1 cellular context compared by ENCODE assay signal in the genomic region with DNA sequence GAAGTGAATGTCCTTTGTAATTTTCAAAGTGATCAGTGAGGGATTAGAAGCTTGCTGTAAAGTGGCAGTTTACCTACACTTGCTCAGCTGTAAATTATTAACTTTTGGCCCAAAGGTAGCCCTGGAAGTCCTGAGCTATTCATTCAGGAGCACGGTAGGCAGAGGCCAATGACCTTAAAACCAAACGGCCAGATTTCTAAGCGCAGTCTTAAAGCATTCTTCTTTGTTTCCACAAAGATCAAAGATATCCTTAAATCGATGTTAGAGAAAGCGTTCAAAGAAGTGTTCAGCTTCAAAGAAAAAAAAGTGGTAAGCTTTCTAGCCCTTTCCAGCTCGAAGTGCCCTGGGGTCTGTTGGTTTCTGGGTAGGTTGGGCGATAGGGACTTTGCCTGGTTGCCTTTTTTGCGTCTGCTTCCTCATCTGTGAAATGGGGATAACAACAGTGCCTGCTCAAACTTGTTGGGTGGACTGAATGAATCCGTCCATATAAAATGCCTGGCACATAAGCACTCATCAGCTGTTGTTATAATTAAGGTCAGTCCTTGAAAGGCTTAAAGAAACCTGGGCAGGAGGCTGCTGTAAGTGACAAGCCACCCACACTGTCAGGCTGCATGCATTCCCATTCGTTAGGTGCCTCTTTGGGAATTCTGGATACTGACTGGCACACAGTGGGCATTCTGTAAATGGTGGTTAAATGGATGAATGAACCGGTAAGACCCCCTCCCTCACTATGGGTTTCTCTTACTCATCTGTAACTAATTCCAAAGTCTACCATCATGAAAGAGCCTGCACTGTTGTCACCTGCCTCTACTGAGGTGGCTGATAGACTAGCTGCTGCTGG.
TF ChIP-seq lines count a peak whose summit lies in the region.

No MANE protein-coding gene starts in this region.

TF ChIP-seq in HepG2, 621 proteins besides CTCF, POLR2A, EP300 and RAD21 (continued from another document and continues in another):
- TF ChIP-seq, protein P1, sequence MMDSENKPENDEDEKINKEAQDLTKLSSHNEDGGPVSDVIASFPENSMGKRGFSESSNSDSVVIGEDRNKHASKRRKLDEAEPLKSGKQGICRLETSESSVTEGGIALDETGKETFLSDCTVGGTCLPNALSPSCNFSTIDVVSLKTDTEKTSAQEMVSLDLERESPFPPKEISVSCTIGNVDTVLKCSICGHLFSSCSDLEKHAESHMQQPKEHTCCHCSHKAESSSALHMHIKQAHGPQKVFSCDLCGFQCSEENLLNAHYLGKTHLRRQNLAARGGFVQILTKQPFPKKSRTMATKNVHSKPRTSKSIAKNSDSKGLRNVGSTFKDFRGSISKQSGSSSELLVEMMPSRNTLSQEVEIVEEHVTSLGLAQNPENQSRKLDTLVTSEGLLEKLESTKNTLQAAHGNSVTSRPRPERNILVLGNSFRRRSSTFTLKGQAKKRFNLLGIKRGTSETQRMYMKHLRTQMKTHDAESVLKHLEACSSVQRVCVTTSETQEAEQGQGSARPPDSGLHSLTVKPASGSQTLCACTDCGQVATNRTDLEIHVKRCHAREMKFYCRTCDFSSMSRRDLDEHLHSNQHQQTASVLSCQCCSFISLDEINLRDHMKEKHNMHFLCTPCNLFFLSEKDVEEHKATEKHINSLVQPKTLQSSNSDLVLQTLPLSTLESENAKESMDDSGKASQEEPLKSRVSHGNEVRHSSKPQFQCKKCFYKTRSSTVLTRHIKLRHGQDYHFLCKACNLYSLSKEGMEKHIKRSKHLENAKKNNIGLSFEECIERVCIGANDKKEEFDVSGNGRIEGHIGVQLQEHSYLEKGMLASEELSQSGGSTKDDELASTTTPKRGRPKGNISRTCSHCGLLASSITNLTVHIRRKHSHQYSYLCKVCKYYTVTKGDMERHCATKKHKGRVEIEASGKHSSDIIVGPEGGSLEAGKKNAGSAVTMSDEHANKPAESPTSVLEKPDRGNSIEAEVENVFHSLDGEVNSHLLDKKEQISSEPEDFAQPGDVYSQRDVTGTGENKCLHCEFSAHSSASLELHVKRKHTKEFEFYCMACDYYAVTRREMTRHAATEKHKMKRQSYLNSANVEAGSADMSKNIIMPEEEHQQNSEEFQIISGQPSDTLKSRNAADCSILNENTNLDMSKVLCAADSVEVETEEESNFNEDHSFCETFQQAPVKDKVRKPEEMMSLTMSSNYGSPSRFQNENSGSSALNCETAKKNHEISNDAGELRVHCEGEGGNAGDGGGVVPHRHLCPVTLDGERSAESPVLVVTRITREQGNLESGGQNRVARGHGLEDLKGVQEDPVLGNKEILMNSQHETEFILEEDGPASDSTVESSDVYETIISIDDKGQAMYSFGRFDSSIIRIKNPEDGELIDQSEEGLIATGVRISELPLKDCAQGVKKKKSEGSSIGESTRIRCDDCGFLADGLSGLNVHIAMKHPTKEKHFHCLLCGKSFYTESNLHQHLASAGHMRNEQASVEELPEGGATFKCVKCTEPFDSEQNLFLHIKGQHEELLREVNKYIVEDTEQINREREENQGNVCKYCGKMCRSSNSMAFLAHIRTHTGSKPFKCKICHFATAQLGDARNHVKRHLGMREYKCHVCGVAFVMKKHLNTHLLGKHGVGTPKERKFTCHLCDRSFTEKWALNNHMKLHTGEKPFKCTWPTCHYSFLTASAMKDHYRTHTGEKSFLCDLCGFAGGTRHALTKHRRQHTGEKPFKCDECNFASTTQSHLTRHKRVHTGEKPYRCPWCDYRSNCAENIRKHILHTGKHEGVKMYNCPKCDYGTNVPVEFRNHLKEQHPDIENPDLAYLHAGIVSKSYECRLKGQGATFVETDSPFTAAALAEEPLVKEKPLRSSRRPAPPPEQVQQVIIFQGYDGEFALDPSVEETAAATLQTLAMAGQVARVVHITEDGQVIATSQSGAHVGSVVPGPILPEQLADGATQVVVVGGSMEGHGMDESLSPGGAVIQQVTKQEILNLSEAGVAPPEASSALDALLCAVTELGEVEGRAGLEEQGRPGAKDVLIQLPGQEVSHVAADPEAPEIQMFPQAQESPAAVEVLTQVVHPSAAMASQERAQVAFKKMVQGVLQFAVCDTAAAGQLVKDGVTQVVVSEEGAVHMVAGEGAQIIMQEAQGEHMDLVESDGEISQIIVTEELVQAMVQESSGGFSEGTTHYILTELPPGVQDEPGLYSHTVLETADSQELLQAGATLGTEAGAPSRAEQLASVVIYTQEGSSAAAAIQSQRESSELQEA (CRISPR knock-in tag; IDR thresholded peaks at IDR 0.05; ENCODE audit: not compliant biosample characterization) = peak; percentile 5
- TF ChIP-seq ESRRA (CRISPR knock-in tag; IDR thresholded peaks at IDR 0.05; ENCODE audit: low read depth) = peak; percentile 70; the same call in 1 of the 2 replicates
- TF ChIP-seq ZNF121 (CRISPR knock-in tag; IDR thresholded peaks at IDR 0.05) = peak; percentile 44; the same call in 1 of the 2 replicates
- TF ChIP-seq HIC2 (CRISPR knock-in tag; IDR thresholded peaks at IDR 0.05; ENCODE audit: low read depth) = peak; percentile 69; the same call in 1 of the 2 replicates
- TF ChIP-seq MXD4 (CRISPR knock-in tag; IDR thresholded peaks at IDR 0.05) = no peak
- peak; percentile 83; the same call in 1 of the 2 replicates for TF ChIP-seq ZFP36L2 (CRISPR knock-in tag; IDR thresholded peaks at IDR 0.05)
- TF ChIP-seq, protein P2, sequence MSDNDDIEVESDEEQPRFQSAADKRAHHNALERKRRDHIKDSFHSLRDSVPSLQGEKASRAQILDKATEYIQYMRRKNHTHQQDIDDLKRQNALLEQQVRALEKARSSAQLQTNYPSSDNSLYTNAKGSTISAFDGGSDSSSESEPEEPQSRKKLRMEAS (IDR thresholded peaks at IDR 0.05) = peak; percentile 70; the same call in 1 of the 2 replicates
- TF ChIP-seq ASH2L (IDR thresholded peaks at IDR 0.05; ENCODE audit: insufficient read length, low read depth, low read length) = peak; percentile 90
- peak; percentile 82 for TF ChIP-seq MIER2 (CRISPR knock-in tag; IDR thresholded peaks at IDR 0.05)
- TF ChIP-seq, protein P3, sequence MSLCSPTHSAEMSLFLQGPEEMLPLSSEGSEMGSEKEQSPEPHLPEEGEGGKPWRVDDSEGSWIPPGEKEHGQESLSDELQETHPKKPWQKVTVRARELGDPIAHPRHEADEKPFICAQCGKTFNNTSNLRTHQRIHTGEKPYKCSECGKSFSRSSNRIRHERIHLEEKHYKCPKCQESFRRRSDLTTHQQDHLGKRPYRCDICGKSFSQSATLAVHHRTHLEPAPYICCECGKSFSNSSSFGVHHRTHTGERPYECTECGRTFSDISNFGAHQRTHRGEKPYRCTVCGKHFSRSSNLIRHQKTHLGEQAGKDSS (CRISPR knock-in tag; IDR thresholded peaks at IDR 0.05; ENCODE audit: borderline replicate concordance, low read depth) = no peak; the same call in 1 of the 2 replicates
- peak; percentile 79; the same call in 1 of the 2 replicates for TF ChIP-seq CCDC6 (CRISPR knock-in tag; IDR thresholded peaks at IDR 0.05)
- peak; percentile 59; the same call in 1 of the 2 replicates for TF ChIP-seq HDAC6 (IDR thresholded peaks at IDR 0.05; ENCODE audit: low read depth, low read length)
- TF ChIP-seq DMAP1 (CRISPR knock-in tag; IDR thresholded peaks at IDR 0.05) = peak; percentile 72
- TF ChIP-seq ZNF17 (CRISPR knock-in tag; IDR thresholded peaks at IDR 0.05) = no peak
- peak; percentile 93 for TF ChIP-seq THRA (CRISPR knock-in tag; IDR thresholded peaks at IDR 0.05; ENCODE audit: borderline replicate concordance)
- TF ChIP-seq SOX13 (IDR thresholded peaks at IDR 0.05) = peak; percentile 96
- peak; percentile 37 to 99; a peak in 2 of 4 replicates for TF ChIP-seq SOX13 (CRISPR knock-in tag; conservative IDR thresholded peaks at IDR 0.05 in 1 of 2, IDR thresholded peaks at IDR 0.05 in 1 of 2)
- peak; percentile 68 for TF ChIP-seq FOSL2 (CRISPR knock-in tag; IDR thresholded peaks at IDR 0.05)
- TF ChIP-seq, protein P4, sequence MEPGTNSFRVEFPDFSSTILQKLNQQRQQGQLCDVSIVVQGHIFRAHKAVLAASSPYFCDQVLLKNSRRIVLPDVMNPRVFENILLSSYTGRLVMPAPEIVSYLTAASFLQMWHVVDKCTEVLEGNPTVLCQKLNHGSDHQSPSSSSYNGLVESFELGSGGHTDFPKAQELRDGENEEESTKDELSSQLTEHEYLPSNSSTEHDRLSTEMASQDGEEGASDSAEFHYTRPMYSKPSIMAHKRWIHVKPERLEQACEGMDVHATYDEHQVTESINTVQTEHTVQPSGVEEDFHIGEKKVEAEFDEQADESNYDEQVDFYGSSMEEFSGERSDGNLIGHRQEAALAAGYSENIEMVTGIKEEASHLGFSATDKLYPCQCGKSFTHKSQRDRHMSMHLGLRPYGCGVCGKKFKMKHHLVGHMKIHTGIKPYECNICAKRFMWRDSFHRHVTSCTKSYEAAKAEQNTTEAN (CRISPR knock-in tag; conservative IDR thresholded peaks at IDR 0.05) = peak; percentile 72; the same call in 1 of the 2 replicates
- peak; percentile 97 for TF ChIP-seq NCOA2 (CRISPR knock-in tag; IDR thresholded peaks at IDR 0.05)
- TF ChIP-seq, protein P5, sequence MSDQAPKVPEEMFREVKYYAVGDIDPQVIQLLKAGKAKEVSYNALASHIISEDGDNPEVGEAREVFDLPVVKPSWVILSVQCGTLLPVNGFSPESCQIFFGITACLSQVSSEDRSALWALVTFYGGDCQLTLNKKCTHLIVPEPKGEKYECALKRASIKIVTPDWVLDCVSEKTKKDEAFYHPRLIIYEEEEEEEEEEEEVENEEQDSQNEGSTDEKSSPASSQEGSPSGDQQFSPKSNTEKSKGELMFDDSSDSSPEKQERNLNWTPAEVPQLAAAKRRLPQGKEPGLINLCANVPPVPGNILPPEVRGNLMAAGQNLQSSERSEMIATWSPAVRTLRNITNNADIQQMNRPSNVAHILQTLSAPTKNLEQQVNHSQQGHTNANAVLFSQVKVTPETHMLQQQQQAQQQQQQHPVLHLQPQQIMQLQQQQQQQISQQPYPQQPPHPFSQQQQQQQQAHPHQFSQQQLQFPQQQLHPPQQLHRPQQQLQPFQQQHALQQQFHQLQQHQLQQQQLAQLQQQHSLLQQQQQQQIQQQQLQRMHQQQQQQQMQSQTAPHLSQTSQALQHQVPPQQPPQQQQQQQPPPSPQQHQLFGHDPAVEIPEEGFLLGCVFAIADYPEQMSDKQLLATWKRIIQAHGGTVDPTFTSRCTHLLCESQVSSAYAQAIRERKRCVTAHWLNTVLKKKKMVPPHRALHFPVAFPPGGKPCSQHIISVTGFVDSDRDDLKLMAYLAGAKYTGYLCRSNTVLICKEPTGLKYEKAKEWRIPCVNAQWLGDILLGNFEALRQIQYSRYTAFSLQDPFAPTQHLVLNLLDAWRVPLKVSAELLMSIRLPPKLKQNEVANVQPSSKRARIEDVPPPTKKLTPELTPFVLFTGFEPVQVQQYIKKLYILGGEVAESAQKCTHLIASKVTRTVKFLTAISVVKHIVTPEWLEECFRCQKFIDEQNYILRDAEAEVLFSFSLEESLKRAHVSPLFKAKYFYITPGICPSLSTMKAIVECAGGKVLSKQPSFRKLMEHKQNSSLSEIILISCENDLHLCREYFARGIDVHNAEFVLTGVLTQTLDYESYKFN (CRISPR knock-in tag; conservative IDR thresholded peaks at IDR 0.05) = peak; percentile 99
- TF ChIP-seq KLF6 (CRISPR knock-in tag; IDR thresholded peaks at IDR 0.05) = peak; percentile 25; the same call in 1 of the 2 replicates
- peak; percentile 90 for TF ChIP-seq SMAD3 (CRISPR knock-in tag; IDR thresholded peaks at IDR 0.05)
- TF ChIP-seq, protein P6, sequence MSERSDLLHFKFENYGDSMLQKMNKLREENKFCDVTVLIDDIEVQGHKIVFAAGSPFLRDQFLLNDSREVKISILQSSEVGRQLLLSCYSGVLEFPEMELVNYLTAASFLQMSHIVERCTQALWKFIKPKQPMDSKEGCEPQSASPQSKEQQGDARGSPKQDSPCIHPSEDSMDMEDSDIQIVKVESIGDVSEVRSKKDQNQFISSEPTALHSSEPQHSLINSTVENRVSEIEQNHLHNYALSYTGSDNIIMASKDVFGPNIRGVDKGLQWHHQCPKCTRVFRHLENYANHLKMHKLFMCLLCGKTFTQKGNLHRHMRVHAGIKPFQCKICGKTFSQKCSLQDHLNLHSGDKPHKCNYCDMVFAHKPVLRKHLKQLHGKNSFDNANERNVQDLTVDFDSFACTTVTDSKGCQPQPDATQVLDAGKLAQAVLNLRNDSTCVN (CRISPR knock-in tag; IDR thresholded peaks at IDR 0.05; ENCODE audit: borderline replicate concordance) = peak; percentile 6; the same call in 1 of the 2 replicates
- TF ChIP-seq SALL1 (CRISPR knock-in tag; IDR thresholded peaks at IDR 0.05) = peak; percentile 54
- peak; percentile 45; the same call in 1 of the 2 replicates for TF ChIP-seq ARID2 (CRISPR knock-in tag; IDR thresholded peaks at IDR 0.05; ENCODE audit: borderline replicate concordance)
- TF ChIP-seq TBX2 (CRISPR knock-in tag; IDR thresholded peaks at IDR 0.05; ENCODE audit: borderline replicate concordance) = peak; percentile 98
- peak; percentile 71 for TF ChIP-seq ZNF143 (CRISPR knock-in tag; IDR thresholded peaks at IDR 0.05)
- TF ChIP-seq, protein P7, sequence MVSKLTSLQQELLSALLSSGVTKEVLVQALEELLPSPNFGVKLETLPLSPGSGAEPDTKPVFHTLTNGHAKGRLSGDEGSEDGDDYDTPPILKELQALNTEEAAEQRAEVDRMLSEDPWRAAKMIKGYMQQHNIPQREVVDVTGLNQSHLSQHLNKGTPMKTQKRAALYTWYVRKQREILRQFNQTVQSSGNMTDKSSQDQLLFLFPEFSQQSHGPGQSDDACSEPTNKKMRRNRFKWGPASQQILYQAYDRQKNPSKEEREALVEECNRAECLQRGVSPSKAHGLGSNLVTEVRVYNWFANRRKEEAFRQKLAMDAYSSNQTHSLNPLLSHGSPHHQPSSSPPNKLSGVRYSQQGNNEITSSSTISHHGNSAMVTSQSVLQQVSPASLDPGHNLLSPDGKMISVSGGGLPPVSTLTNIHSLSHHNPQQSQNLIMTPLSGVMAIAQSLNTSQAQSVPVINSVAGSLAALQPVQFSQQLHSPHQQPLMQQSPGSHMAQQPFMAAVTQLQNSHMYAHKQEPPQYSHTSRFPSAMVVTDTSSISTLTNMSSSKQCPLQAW (CRISPR knock-in tag; IDR thresholded peaks at IDR 0.05) = peak; percentile 99
- TF ChIP-seq SIX1 (CRISPR knock-in tag; IDR thresholded peaks at IDR 0.05; ENCODE audit: borderline replicate concordance) = peak; percentile 88
- TF ChIP-seq ZSCAN29 (CRISPR knock-in tag; conservative IDR thresholded peaks at IDR 0.05) = peak; percentile 64
